21 cellular contexts compared by ENCODE assay signal in the genomic region with DNA sequence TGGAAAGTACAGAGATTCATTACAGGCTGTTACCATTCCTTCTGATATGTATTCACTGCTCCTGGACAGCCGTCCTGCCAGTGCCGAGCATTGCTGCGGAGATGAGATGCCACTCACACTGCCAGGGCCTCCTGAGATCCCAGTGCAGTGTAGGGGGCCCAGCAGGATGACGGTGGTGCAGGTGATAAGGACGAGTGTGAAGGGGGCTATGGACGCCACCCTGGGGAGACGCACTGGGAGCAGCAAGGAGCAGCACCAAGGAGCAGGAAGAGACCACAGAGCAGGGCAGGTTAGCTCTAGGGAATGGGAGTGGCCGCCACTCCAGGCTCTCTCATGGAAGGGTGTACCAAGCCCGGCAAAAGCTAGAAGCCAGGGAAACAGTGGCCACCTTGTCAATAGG. TPM values are rescaled to one million over a fixed set of nuclear protein-coding genes. Genes with fewer than 3 reads are reported as not detected.
DNase-seq lines count a peak whose midpoint lies in the region; ATAC-seq and TF ChIP-seq lines count a peak whose summit lies in the region.
"Had no signal": no experiment of that assay in that cellular context is flagged by ENCODE, and none has a peak within 500 bp of the region (broad histone marks: within the 10 kb centered on the region; RNA-seq: fewer than 3 reads in every experiment).

No MANE protein-coding gene starts in this region.

- DNase-seq in BE2C (peak; percentile 2), CD14-positive monocyte (ENCODE audit: low spot score) (peak; percentile 19), left lobe of liver (ENCODE audit: low spot score) (peak; percentile 27), suprapubic skin (ENCODE audit: low spot score in 2 of 2) (peak; percentile 49 to 60), cerebellum (ENCODE audit: low spot score) (no peak)
- DNase-seq: ACHN, DMS79, Kasumi-1, MG63, NCI-H1092, NCI-H146, NCI-H2081, NCI-H446 treated with DMSO at 0.1 percent for 48 hours, NCI-H69 had no signal

- TF ChIP-seq EP300 in suprapubic skin (IDR thresholded peaks at IDR 0.05) = no peak

- H3K36me3 Mint-ChIP-seq in CD14-positive monocyte = peaks cover 3% of the 10 kb centered on the region in 2 donors

- H3K27ac Mint-ChIP-seq in CD14-positive monocyte = no peak overlapping the region

- H3K4me3 Mint-ChIP-seq in CD14-positive monocyte = no peak overlapping the region

- TF ChIP-seq POLR2A in suprapubic skin (IDR thresholded peaks at IDR 0.05) = no peak

- peaks cover 0 to 14% (median 7%) of the 10 kb centered on the region in 7 donors for H3K9me3 Mint-ChIP-seq in CD14-positive monocyte

- H3K4me3 ChIP-seq in BE2C (ENCODE audit: low read depth, low read length) = no peak overlapping the region
- no peak overlapping the region for H3K4me3 ChIP-seq in suprapubic skin
- H3K4me3 ChIP-seq: MG63 had no signal

- ATAC-seq in left lobe of liver = no peak
- ATAC-seq in HG03521 (IDR thresholded peaks at IDR 0.05; ENCODE audit: unreplicated experiment) = no peak
- ATAC-seq in GM19023 (IDR thresholded peaks at IDR 0.05; ENCODE audit: unreplicated experiment) = no peak
- ATAC-seq: Panc1 had no signal

- no peaks in the 10 kb centered on the region; the same call in 1 of the 2 replicates for H3K4me1 ChIP-seq in BE2C
- peaks cover 17% of the 10 kb centered on the region for H3K4me1 ChIP-seq in suprapubic skin

- H3K4me1 Mint-ChIP-seq in CD14-positive monocyte = peaks cover 12% of the 10 kb centered on the region

- H3K9me3 ChIP-seq in BE2C (no peaks in the 10 kb centered on the region), suprapubic skin (no peaks in the 10 kb centered on the region)
- H3K9me3 ChIP-seq: MG63 had no signal

- intact Hi-C loops in CD14-positive monocyte (cut with micrococcal nuclease) = no loop called here

- H3K36me3 ChIP-seq in BE2C = no peaks in the 10 kb centered on the region
- H3K36me3 ChIP-seq in suprapubic skin = no peaks in the 10 kb centered on the region
- H3K36me3 ChIP-seq: MG63 had no signal

- WGBS in suprapubic skin = 87% methylated on average over 9 of the region's 9 CpGs

- H3K27me3 ChIP-seq in BE2C (peaks cover 3% of the 10 kb centered on the region; the same call in 1 of the 2 replicates), suprapubic skin (peaks cover 35% of the 10 kb centered on the region)

- no peak overlapping the region for H3K27ac ChIP-seq in suprapubic skin
- H3K27ac ChIP-seq: C4-2B, HL-60 had no signal

- H3K27me3 Mint-ChIP-seq in CD14-positive monocyte (ENCODE audit: low read depth in 3 of 3) = peaks cover 40 to 59% (median 52%) of the 10 kb centered on the region in 3 donors

- TF ChIP-seq CTCF in BE2C (IDR thresholded peaks at IDR 0.05; ENCODE audit: low read depth, low read length) (no peak), CD14-positive monocyte (IDR thresholded peaks at IDR 0.05) (no peak), suprapubic skin (IDR thresholded peaks at IDR 0.05) (no peak)

RNA-seq across cellular contexts. Expression of a gene that starts 4.0 kb away (rescaled TPM):
- 6.6 TPM for polyA plus RNA-seq in BE2C (2012; ENCODE audit: insufficient read depth, insufficient read length, low read depth)
- polyA plus RNA-seq in CD14-positive monocyte = not detected
- 105 TPM for total RNA-seq in left lobe of liver
- total RNA-seq in suprapubic skin = 10 to 100 TPM in 3 of 4 donors, 1 to 10 TPM in 1; 7.3 to 19.2 (median 14.3) TPM
- 5.3 TPM for total RNA-seq in cerebellum

RNA-seq across cellular contexts. Expression of a gene that starts 33.5 kb away (rescaled TPM):
- polyA plus RNA-seq in BE2C (2012; ENCODE audit: insufficient read depth, insufficient read length, low read depth) = not detected
- polyA plus RNA-seq in CD14-positive monocyte = not detected
- not detected for total RNA-seq in left lobe of liver
- not detected for total RNA-seq in suprapubic skin
- 1.8 TPM for total RNA-seq in cerebellum
- total RNA-seq: H4, HT1080 had no signal
